ENCODE assay signal across 22 cellular contexts in the genomic region with DNA sequence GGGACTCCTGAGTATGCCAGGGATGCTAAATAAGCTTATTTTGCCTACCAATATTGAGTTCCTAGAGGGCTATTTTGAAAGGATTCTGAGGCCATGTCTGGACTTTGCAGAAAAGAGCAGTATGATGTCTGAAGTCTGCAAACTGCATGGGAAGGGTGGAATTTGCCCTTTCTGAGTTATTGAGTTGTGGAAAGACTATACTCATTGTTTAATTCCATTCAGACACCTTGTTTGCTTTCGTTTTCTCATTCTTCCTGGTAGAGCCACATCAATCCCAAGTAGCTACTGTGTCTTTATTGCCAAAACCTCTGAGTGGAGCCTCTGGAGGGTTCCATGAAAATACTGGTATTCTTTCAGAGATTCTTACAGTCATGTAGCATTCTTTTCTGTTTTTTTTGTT. TPM values are rescaled to one million over a fixed set of nuclear protein-coding genes. Genes with fewer than 3 reads are reported as not detected.
A peak's percentile ranks its signal among the peaks of the same experiment; 100 is the strongest.
DNase-seq lines count a peak whose midpoint lies in the region; ATAC-seq and TF ChIP-seq lines count a peak whose summit lies in the region.
"Had no signal": no experiment of that assay in that cellular context is flagged by ENCODE, and none has a peak within 500 bp of the region (broad histone marks: within the 10 kb centered on the region; RNA-seq: fewer than 3 reads in every experiment).

No MANE protein-coding gene starts in this region.

- peaks cover 8% of the 10 kb centered on the region for H3K27me3 Mint-ChIP-seq in GM23338 (ENCODE audit: insufficient read depth, low read depth, poor library complexity)

- H3K27me3 ChIP-seq in GM23338 (ENCODE audit: insufficient read depth) (no peaks in the 10 kb centered on the region), colonic mucosa (no peaks in the 10 kb centered on the region), testis (no peaks in the 10 kb centered on the region)
- H3K27me3 ChIP-seq: BE2C had no signal

- H3K4me1 Mint-ChIP-seq in GM23338 = peaks cover 72% of the 10 kb centered on the region

- peaks cover 5% of the 10 kb centered on the region; the same call in 1 of the 3 replicates for H3K9me3 Mint-ChIP-seq in GM23338

- H3F3A ChIP-seq in GM23338 (replicated peaks; ENCODE audit: low read depth) = peaks cover 7% of the 10 kb centered on the region; the same call in 1 of the 2 replicates

- no peak overlapping the region for H3K9ac ChIP-seq in colonic mucosa (ENCODE audit: low read depth in 2 of 2, low read length in 2 of 2)
- H3K9ac ChIP-seq: SK-N-SH had no signal

- H3K4me1 ChIP-seq in GM23338 (ENCODE audit: insufficient read depth) (peaks cover 59% of the 10 kb centered on the region), colonic mucosa (no peaks in the 10 kb centered on the region), mucosa of descending colon (ENCODE audit: low read depth) (peaks cover 8% of the 10 kb centered on the region), testis (no peaks in the 10 kb centered on the region)
- H3K4me1 ChIP-seq: BE2C had no signal

- peak overlapping the region; percentile 91 for H3K27ac ChIP-seq in GM23338 (ENCODE audit: low read depth)
- no peak overlapping the region for H3K27ac ChIP-seq in colonic mucosa
- H3K27ac ChIP-seq in testis = no peak overlapping the region
- H3K27ac ChIP-seq: RWPE1 had no signal

- no peak for DNase-seq in GM23338 (ENCODE audit: low spot score)
- DNase-seq in HuH-7 (ENCODE audit: low spot score) = peak; percentile 4
- peak; percentile 19 for DNase-seq in colonic mucosa
- peak in 1 of 3 donors; percentile 17 for DNase-seq in mucosa of descending colon
- DNase-seq in testis = no peak
- no peak for DNase-seq in posterior cingulate gyrus
- DNase-seq: BE2C, DMS79 treated with DMSO at 0.1 percent for 48 hours, MG63, NCI-H1048, NCI-H1436, NCI-H187 treated with DMSO at 0.1 percent for 48 hours, NCI-H2107, NCI-H69, SIG-M5, SK-N-SH had no signal

- intact Hi-C loops in colonic mucosa (cut with DNase I) (no loop called here), mucosa of descending colon (cut with DNase I, micrococcal nuclease) (no loop called here), testis (cut with DNase I; ENCODE audit: low total_unique reads) (no loop called here), posterior cingulate gyrus (cut with DNase I) (no loop called here)

- H3K79me2 ChIP-seq in GM23338 (replicated peaks; ENCODE audit: insufficient read depth) = no peaks in the 10 kb centered on the region

- ATAC-seq in GM23338 = no peak
- peak; percentile 92 for ATAC-seq in mucosa of descending colon
- ATAC-seq in GM21786 (IDR thresholded peaks at IDR 0.05; ENCODE audit: unreplicated experiment) = no peak
- ATAC-seq: HCT116 had no signal

- H3K36me3 ChIP-seq in GM23338 (ENCODE audit: insufficient read depth) (no peaks in the 10 kb centered on the region), colonic mucosa (no peaks in the 10 kb centered on the region), mucosa of descending colon (ENCODE audit: low read depth) (no peaks in the 10 kb centered on the region), testis (ENCODE audit: low read depth, missing control alignments) (no peaks in the 10 kb centered on the region)
- H3K36me3 ChIP-seq: BE2C, MG63 had no signal

- no peaks in the 10 kb centered on the region for H3K9me3 ChIP-seq in colonic mucosa
- no peaks in the 10 kb centered on the region for H3K9me3 ChIP-seq in mucosa of descending colon
- H3K9me3 ChIP-seq in testis = no peaks in the 10 kb centered on the region
- H3K9me3 ChIP-seq: BE2C, MG63, SK-N-SH had no signal

- no peak overlapping the region for H2AFZ ChIP-seq in GM23338

- no peak for TF ChIP-seq POLR2A in testis (IDR thresholded peaks at IDR 0.05)

- H3K9me2 ChIP-seq in GM23338 (ENCODE audit: insufficient read depth) = no peaks in the 10 kb centered on the region
- H3K9me2 ChIP-seq: SK-N-SH had no signal

- no peaks in the 10 kb centered on the region for H4K20me1 ChIP-seq in GM23338 (replicated peaks; ENCODE audit: insufficient read depth)

- no peak for TF ChIP-seq CTCF in GM23338 (conservative IDR thresholded peaks at IDR 0.05; ENCODE audit: low read depth in 2 of 2)
- TF ChIP-seq CTCF in colonic mucosa (IDR thresholded peaks at IDR 0.05) = no peak
- no peak for TF ChIP-seq CTCF in mucosa of descending colon (IDR thresholded peaks at IDR 0.05)
- no peak for TF ChIP-seq CTCF in testis (IDR thresholded peaks at IDR 0.05)

- H3K4me3 ChIP-seq in GM23338 = no peak overlapping the region
- H3K4me3 ChIP-seq in colonic mucosa = no peak overlapping the region
- H3K4me3 ChIP-seq in mucosa of descending colon = no peak overlapping the region
- H3K4me3 ChIP-seq in testis = no peak overlapping the region
- H3K4me3 ChIP-seq: MG63 had no signal

- H3K27ac Mint-ChIP-seq in GM23338 = no peak overlapping the region

- no peak overlapping the region for H3K4me3 Mint-ChIP-seq in GM23338

- H3K36me3 Mint-ChIP-seq in GM23338 (ENCODE audit: low read depth) = peaks cover 7% of the 10 kb centered on the region; the same call in 1 of the 3 replicates

- H3K4me2 ChIP-seq in GM23338 = 0 out of 2 replicates have a peak overlapping the region, but pooled peaks have one; percentile 7
- H3K4me2 ChIP-seq: SK-N-SH had no signal

- WGBS in testis, 2 donors = 90 to 91% methylated on average over 1 of the region's 1 CpG

TF ChIP-seq in GM23338, 12 proteins besides CTCF, POLR2A, EP300 and RAD21:
- TF ChIP-seq EZH2 (IDR thresholded peaks at IDR 0.05; ENCODE audit: low read depth, unreplicated experiment) (no peak), CREB1 (CRISPR knock-in tag; IDR thresholded peaks at IDR 0.05; ENCODE audit: low read depth) (no peak), POLR2AphosphoS5 (IDR thresholded peaks at IDR 0.05; ENCODE audit: low read depth) (no peak), EZH2phosphoT487 (IDR thresholded peaks at IDR 0.05; ENCODE audit: unreplicated experiment) (no peak)
TF ChIP-seq in GM23338: peak in this region for 0.

RNA-seq across cellular contexts. Expression of gene PPP1R2B, which starts 50.9 kb away (rescaled TPM):
- total RNA-seq in GM23338 (2014; rRNA removed; shearing (Covaris generic)) = 0.21 TPM in 1 of 2 replicates, not detected in the other
- polyA plus RNA-seq in GM23338 (2016; fragmentation: Nextera tagmentation; extraction: Ambion mirVana) (0.11 TPM in 1 of 2 replicates, not detected in the other), testis (ENCODE audit: insufficient read depth, low read depth, low replicate concordance) (43.6 TPM)
- total RNA-seq in colonic mucosa (not detected), mucosa of descending colon (under 1 TPM in 1 of 3 donors, not detected in 2; 0.14 TPM), testis (10 to 100 TPM in 1 of 2 donors, 1 to 10 TPM in 1; 7.4 to 12.1 TPM)
- total RNA-seq: A673, LHCN-M2, NCI-H460 had no signal
- polyA plus RNA-seq: SK-N-SH had no signal

Comparison
In these comparisons a context has a peak if more than half of its experiments do, and no peak if none do; other contexts are left out.
1. DNase-seq: peak in HuH-7 (single experiment) and colonic mucosa (single experiment); none in GM23338 (single experiment), testis (single experiment) and posterior cingulate gyrus (0 of 10).